Comparison of ENCODE assay signal across 14 cellular contexts in genomic region chr19:54459282-54460229, GRCh38. TPM values are rescaled to one million over a fixed set of nuclear protein-coding genes. Genes with fewer than 3 reads are reported as not detected.
DNase-seq lines count a peak whose midpoint lies in the region; ATAC-seq and TF ChIP-seq lines count a peak whose summit lies in the region.
"Had no signal": no experiment of that assay in that cellular context is flagged by ENCODE, and none has a peak within 500 bp of the region (broad histone marks: within the 10 kb centered on the region; RNA-seq: fewer than 3 reads in every experiment).

No MANE protein-coding gene starts in this region.

- H3K4me3 ChIP-seq in fibroblast of lung (replicated peaks in 1 of 4; ENCODE audit: control extremely low read depth in 1 of 4, insufficient read depth in 1 of 4, low read depth in 3 of 4, low read length in 4 of 4) = no peak overlapping the region
- H3K4me3 ChIP-seq: skin epidermis had no signal

- H3K9ac ChIP-seq in fibroblast of lung (ENCODE audit: insufficient read depth, low read length) = no peak overlapping the region

- peak overlapping the region; percentile 63 to 66 for H3K27ac Mint-ChIP-seq in activated naive CD4-positive, alpha-beta T cell treated with anti-CD3 and anti-CD28 coated beads, Interleukin-2, amount 50 U/mL, for 72 hours
- H3K27ac Mint-ChIP-seq in type B pancreatic cell = peak overlapping the region; percentile 82

- peaks cover 26% of the 10 kb centered on the region for H3K4me1 Mint-ChIP-seq in type B pancreatic cell (ENCODE audit: unreplicated experiment)

- H3K4me3 Mint-ChIP-seq in type B pancreatic cell = peak overlapping the region; percentile 43
- H3K4me3 Mint-ChIP-seq: activated B cell treated with CpG ODN at 0.5 μM for 24 hours had no signal

- H3K4me2 ChIP-seq in fibroblast of lung (ENCODE audit: extremely low read depth, insufficient read depth, low read length) = peak overlapping the region; percentile 13

- no peak for TF ChIP-seq CTCF in VCaP (conservative IDR thresholded peaks at IDR 0.05)
- TF ChIP-seq CTCF in fibroblast of lung (conservative IDR thresholded peaks at IDR 0.05 in 1 of 2, IDR thresholded peaks at IDR 0.05 in 1 of 2; ENCODE audit: low read depth in 1 of 2, low read length in 2 of 2) = no peak
- TF ChIP-seq CTCF in type B pancreatic cell (conservative IDR thresholded peaks at IDR 0.05) = no peak

- H3K27me3 Mint-ChIP-seq in type B pancreatic cell = peaks cover 8% of the 10 kb centered on the region
- H3K27me3 Mint-ChIP-seq: activated B cell treated with CpG ODN at 0.5 μM for 24 hours had no signal

- DNase-seq in activated naive CD4-positive, alpha-beta T cell treated with anti-CD3 and anti-CD28 coated beads, Interleukin-2, amount 50 U/mL, for 72 hours (ENCODE audit: low spot score in 2 of 2) = no peak
- DNase-seq in activated naive CD4-positive, alpha-beta T cell treated with Interleukin-2 at 50 U/mL for 16 hours = no peak
- DNase-seq in fibroblast of lung (ENCODE audit: low read depth in 2 of 2) (no peak), type B pancreatic cell (ENCODE audit: extremely low spot score, unreplicated experiment) (no peak), DMS 273 (lab: John Stamatoyannopoulos, UW; ENCODE audit: unreplicated experiment) (no peak), kidney tubule cell (ENCODE audit: low spot score) (no peak)
- DNase-seq: activated B cell treated with CpG ODN at 0.5 μM for 24 hours, NCI-H1092 treated with DMSO at 0.1 percent for 48 hours had no signal

- no peaks in the 10 kb centered on the region for H3K27me3 ChIP-seq in fibroblast of lung (ENCODE audit: control insufficient read depth, insufficient read depth, low read length)

- H3K36me3 ChIP-seq in fibroblast of lung (ENCODE audit: control insufficient read depth, insufficient read depth, low read length) = peaks cover 56% of the 10 kb centered on the region

- ATAC-seq in activated naive CD4-positive, alpha-beta T cell treated with anti-CD3 and anti-CD28 coated beads, Interleukin-2, amount 50 U/mL, for 72 hours = no peak
- no peak for ATAC-seq in GM19463 (IDR thresholded peaks at IDR 0.05; ENCODE audit: unreplicated experiment)

- H2AFZ ChIP-seq in fibroblast of lung (ENCODE audit: low read length) = no peak overlapping the region

- H3K9me3 Mint-ChIP-seq in activated naive CD4-positive, alpha-beta T cell treated with anti-CD3 and anti-CD28 coated beads, Interleukin-2, amount 50 U/mL, for 72 hours = no peaks in the 10 kb centered on the region
- H3K9me3 Mint-ChIP-seq in type B pancreatic cell = no peaks in the 10 kb centered on the region
- H3K9me3 Mint-ChIP-seq: activated B cell treated with CpG ODN at 0.5 μM for 24 hours had no signal

- peaks cover 22% of the 10 kb centered on the region for H3K4me1 ChIP-seq in fibroblast of lung (ENCODE audit: control insufficient read depth, extremely low read depth, insufficient read depth, low read length)

- H3K9me3 ChIP-seq in fibroblast of lung (ENCODE audit: control insufficient read depth, insufficient read depth, low read depth, low read length) = no peaks in the 10 kb centered on the region

- H3K79me2 ChIP-seq in fibroblast of lung (ENCODE audit: control insufficient read depth, insufficient read depth, low read length) = peaks cover 43% of the 10 kb centered on the region

- peaks cover 5 to 33% of the 10 kb centered on the region in 2 donors for H3K36me3 Mint-ChIP-seq in activated naive CD4-positive, alpha-beta T cell treated with anti-CD3 and anti-CD28 coated beads, Interleukin-2, amount 50 U/mL, for 72 hours
- peaks cover 16% of the 10 kb centered on the region for H3K36me3 Mint-ChIP-seq in type B pancreatic cell

- H3K27ac ChIP-seq in VCaP (0 out of 2 replicates have a peak overlapping the region, but pooled peaks have one; percentile 5), fibroblast of lung (ENCODE audit: insufficient read depth, low read length) (peak overlapping the region; percentile 28)

- no peaks in the 10 kb centered on the region for H4K20me1 ChIP-seq in fibroblast of lung (ENCODE audit: control insufficient read depth, extremely low read depth, insufficient read depth, low read length)

RNA-seq across cellular contexts. Expression of gene LENG9, which starts 4.0 kb away (rescaled TPM):
- total RNA-seq in activated naive CD4-positive, alpha-beta T cell treated with anti-CD3 and anti-CD28 coated beads, Interleukin-2, amount 50 U/mL, for 72 hours = 1 to 10 TPM; 2.5 to 5.8 TPM
- total RNA-seq in fibroblast of lung (14.6 and 16.7 TPM in 2 replicates), type B pancreatic cell (ENCODE audit: low replicate concordance) (3.9 and 4.2 TPM in 2 replicates)
- 0.46 and 0.84 TPM in 2 replicates for polyA plus RNA-seq in fibroblast of lung
- 1.7 and 3.1 TPM in 2 replicates for polyA plus RNA-seq in fibroblast of lung (2012)
- 0.70 and 2.3 TPM in 2 replicates for polyA minus RNA-seq in fibroblast of lung (ENCODE audit: low replicate concordance)

RNA-seq across cellular contexts. Expression of gene LENG8, which starts 10.6 kb away (rescaled TPM):
- total RNA-seq in activated naive CD4-positive, alpha-beta T cell treated with anti-CD3 and anti-CD28 coated beads, Interleukin-2, amount 50 U/mL, for 72 hours = 100 to 1,000 TPM; 191 to 205 TPM
- total RNA-seq in fibroblast of lung (20.8 and 32.4 TPM in 2 replicates), type B pancreatic cell (ENCODE audit: low replicate concordance) (135 and 196 TPM in 2 replicates)
- 11.0 and 12.7 TPM in 2 replicates for polyA plus RNA-seq in fibroblast of lung
- polyA plus RNA-seq in fibroblast of lung (2012) = 25.3 and 31.6 TPM in 2 replicates
- polyA minus RNA-seq in fibroblast of lung (ENCODE audit: low replicate concordance) = 33.7 and 47.3 TPM in 2 replicates

RNA-seq across cellular contexts. Expression of gene CDC42EP5, which starts 13.5 kb away (rescaled TPM):
- total RNA-seq in activated naive CD4-positive, alpha-beta T cell treated with anti-CD3 and anti-CD28 coated beads, Interleukin-2, amount 50 U/mL, for 72 hours = not detected
- total RNA-seq in fibroblast of lung (14.7 and 15.9 TPM in 2 replicates), type B pancreatic cell (ENCODE audit: low replicate concordance) (16.1 and 24.3 TPM in 2 replicates)
- 3.4 and 7.2 TPM in 2 replicates for polyA plus RNA-seq in fibroblast of lung
- polyA plus RNA-seq in fibroblast of lung (2012) = 13.6 and 21.8 TPM in 2 replicates
- 0.85 and 1.5 TPM in 2 replicates for polyA minus RNA-seq in fibroblast of lung (ENCODE audit: low replicate concordance)
- total RNA-seq: activated B cell treated with CpG ODN at 0.5 μM for 24 hours had no signal

RNA-seq across cellular contexts. Expression of gene LAIR2, which starts 43.1 kb away (rescaled TPM):
- total RNA-seq in activated naive CD4-positive, alpha-beta T cell treated with anti-CD3 and anti-CD28 coated beads, Interleukin-2, amount 50 U/mL, for 72 hours = 1 to 10 TPM; 1.7 to 8.4 TPM
- not detected in 2 replicates for total RNA-seq in fibroblast of lung
- polyA plus RNA-seq in fibroblast of lung = not detected in 2 replicates
- polyA plus RNA-seq in fibroblast of lung (2012) = not detected in 2 replicates
- polyA minus RNA-seq in fibroblast of lung (ENCODE audit: low replicate concordance) = not detected in 2 replicates
- total RNA-seq in type B pancreatic cell (ENCODE audit: low replicate concordance) = not detected in 2 replicates
- total RNA-seq: activated B cell treated with CpG ODN at 0.5 μM for 24 hours, fibroblast of villous mesenchyme, urinary bladder had no signal
- polyA plus RNA-seq: AG04450, urinary bladder had no signal

RNA-seq across cellular contexts. Expression of gene TTYH1, which starts 44.3 kb away (rescaled TPM):
- total RNA-seq in activated naive CD4-positive, alpha-beta T cell treated with anti-CD3 and anti-CD28 coated beads, Interleukin-2, amount 50 U/mL, for 72 hours = under 1 TPM in 1 of 2 donors, not detected in 1; 0.37 TPM
- total RNA-seq in fibroblast of lung (not detected in 2 replicates), type B pancreatic cell (ENCODE audit: low replicate concordance) (8.7 and 50.7 TPM in 2 replicates)
- not detected in 2 replicates for polyA plus RNA-seq in fibroblast of lung
- polyA plus RNA-seq in fibroblast of lung (2012) = 0.12 TPM in 1 of 2 replicates, not detected in the other
- polyA minus RNA-seq in fibroblast of lung (ENCODE audit: low replicate concordance) = not detected in 2 replicates
- total RNA-seq: activated B cell treated with CpG ODN at 0.5 μM for 24 hours, fibroblast of villous mesenchyme had no signal
- polyA plus RNA-seq: AG04450 had no signal

Comparison
In these comparisons a context has a peak if more than half of its experiments do, and no peak if none do; other contexts are left out.
1. RNA of gene CDC42EP5, which starts 13.5 kb away (total RNA-seq): 16.1 to 24.3 TPM in type B pancreatic cell and 14.7 to 15.9 TPM in fibroblast of lung; not detected in activated naive CD4-positive, alpha-beta T cell treated with anti-CD3 and anti-CD28 coated beads, Interleukin-2, amount 50 U/mL, for 72 hours; every median in the first group is over 10 times any median in the second.